17 cellular contexts compared by ENCODE assay signal in genomic region chr11:76263657-76264056, GRCh38.
"Had no signal": no experiment of that assay in that cellular context is flagged by ENCODE, and none has a peak within 500 bp of the region (broad histone marks: within the 10 kb centered on the region; RNA-seq: fewer than 3 reads in every experiment).

No MANE protein-coding gene starts in this region.

- H3K27ac ChIP-seq: cardiac muscle cell, coronary artery, heart right ventricle, neural progenitor cell, pancreas, transverse colon, vagina, VCaP had no signal

- H3K36me3 ChIP-seq: cardiac muscle cell, heart right ventricle, neural progenitor cell, pancreas, transverse colon, vagina had no signal

- H3K4me3 ChIP-seq: cardiac muscle cell, coronary artery, heart right ventricle, neural progenitor cell, pancreas, transverse colon, vagina had no signal

- H3K4me1 ChIP-seq: neural progenitor cell, pancreas, transverse colon, vagina had no signal

- H3K27me3 ChIP-seq: cardiac muscle cell, heart right ventricle, pancreas, transverse colon, vagina had no signal

- DNase-seq: activated CD4-positive, alpha-beta T cell treated with anti-CD3 and anti-CD28 coated beads, Interleukin-2, amount 50 U/mL, for 48 hours; activated naive CD4-positive, alpha-beta T cell treated with anti-CD3 and anti-CD28 coated beads, Interleukin-2, amount 50 U/mL, for 16 hours; effector CD8-positive, alpha-beta T cell; foreskin melanocyte; heart right ventricle; naive B cell; pancreas; retina; stimulated activated CD4-positive, alpha-beta T cell treated with anti-CD3 and anti-CD28 coated beads, Interleukin-2, amount 100 ng/mL, for 48 hours; SW 1271; transverse colon had no signal

- ATAC-seq: pancreas; stimulated activated memory B cell treated with anti-CD40 and anti-IgM and Interleukin-4, amounts not matched to agents 10 μg/mL and 1 μg/mL and 100 μg/mL, for 72 hours had no signal

- H3K9me3 ChIP-seq: heart right ventricle, pancreas, transverse colon, vagina had no signal
